3 cellular contexts compared by ENCODE assay signal in the genomic region with DNA sequence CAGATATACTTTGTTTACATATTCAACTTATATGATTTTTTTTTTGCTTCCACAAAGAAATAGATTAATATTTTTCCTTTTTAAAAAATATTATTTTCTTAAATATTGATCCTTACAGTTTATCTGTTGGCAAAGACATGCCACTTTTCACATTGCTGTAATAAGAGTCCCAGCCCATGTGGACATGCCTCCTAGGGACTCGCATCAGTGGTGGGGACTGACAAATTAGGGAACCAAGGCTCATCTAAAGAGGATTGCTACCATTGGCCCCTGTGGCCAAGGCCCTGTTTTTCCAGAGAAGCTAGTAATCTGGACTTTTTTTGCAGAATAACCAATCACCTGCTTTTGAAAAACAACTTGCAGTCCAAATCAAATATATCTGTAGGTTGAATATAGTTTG.
TF ChIP-seq lines count a peak whose summit lies in the region.

No MANE protein-coding gene starts in this region.

TF ChIP-seq in SK-N-SH, 30 proteins besides CTCF, POLR2A, EP300 and RAD21 (continues in another document):
- TF ChIP-seq, protein P1, sequence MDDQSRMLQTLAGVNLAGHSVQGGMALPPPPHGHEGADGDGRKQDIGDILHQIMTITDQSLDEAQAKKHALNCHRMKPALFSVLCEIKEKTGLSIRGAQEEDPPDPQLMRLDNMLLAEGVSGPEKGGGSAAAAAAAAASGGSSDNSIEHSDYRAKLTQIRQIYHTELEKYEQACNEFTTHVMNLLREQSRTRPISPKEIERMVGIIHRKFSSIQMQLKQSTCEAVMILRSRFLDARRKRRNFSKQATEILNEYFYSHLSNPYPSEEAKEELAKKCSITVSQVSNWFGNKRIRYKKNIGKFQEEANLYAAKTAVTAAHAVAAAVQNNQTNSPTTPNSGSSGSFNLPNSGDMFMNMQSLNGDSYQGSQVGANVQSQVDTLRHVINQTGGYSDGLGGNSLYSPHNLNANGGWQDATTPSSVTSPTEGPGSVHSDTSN (IDR thresholded peaks at IDR 0.05): no peak
- TF ChIP-seq SMC3 (IDR thresholded peaks at IDR 0.05; ENCODE audit: low read depth, low read length): no peak
- TF ChIP-seq, protein P2, sequence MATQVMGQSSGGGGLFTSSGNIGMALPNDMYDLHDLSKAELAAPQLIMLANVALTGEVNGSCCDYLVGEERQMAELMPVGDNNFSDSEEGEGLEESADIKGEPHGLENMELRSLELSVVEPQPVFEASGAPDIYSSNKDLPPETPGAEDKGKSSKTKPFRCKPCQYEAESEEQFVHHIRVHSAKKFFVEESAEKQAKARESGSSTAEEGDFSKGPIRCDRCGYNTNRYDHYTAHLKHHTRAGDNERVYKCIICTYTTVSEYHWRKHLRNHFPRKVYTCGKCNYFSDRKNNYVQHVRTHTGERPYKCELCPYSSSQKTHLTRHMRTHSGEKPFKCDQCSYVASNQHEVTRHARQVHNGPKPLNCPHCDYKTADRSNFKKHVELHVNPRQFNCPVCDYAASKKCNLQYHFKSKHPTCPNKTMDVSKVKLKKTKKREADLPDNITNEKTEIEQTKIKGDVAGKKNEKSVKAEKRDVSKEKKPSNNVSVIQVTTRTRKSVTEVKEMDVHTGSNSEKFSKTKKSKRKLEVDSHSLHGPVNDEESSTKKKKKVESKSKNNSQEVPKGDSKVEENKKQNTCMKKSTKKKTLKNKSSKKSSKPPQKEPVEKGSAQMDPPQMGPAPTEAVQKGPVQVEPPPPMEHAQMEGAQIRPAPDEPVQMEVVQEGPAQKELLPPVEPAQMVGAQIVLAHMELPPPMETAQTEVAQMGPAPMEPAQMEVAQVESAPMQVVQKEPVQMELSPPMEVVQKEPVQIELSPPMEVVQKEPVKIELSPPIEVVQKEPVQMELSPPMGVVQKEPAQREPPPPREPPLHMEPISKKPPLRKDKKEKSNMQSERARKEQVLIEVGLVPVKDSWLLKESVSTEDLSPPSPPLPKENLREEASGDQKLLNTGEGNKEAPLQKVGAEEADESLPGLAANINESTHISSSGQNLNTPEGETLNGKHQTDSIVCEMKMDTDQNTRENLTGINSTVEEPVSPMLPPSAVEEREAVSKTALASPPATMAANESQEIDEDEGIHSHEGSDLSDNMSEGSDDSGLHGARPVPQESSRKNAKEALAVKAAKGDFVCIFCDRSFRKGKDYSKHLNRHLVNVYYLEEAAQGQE (IDR thresholded peaks at IDR 0.05; ENCODE audit: low read depth, low read length): no peak
- TF ChIP-seq TEAD4 (IDR thresholded peaks at IDR 0.05; ENCODE audit: borderline replicate concordance, insufficient read depth): no peak
- TF ChIP-seq RXRA (IDR thresholded peaks at IDR 0.05; ENCODE audit: borderline replicate concordance, low read depth): no peak
- TF ChIP-seq MXI1 (IDR thresholded peaks at IDR 0.05; ENCODE audit: low read depth, low read length): no peak
- TF ChIP-seq, protein P3, sequence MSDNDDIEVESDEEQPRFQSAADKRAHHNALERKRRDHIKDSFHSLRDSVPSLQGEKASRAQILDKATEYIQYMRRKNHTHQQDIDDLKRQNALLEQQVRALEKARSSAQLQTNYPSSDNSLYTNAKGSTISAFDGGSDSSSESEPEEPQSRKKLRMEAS (IDR thresholded peaks at IDR 0.05; ENCODE audit: low read depth): no peak
- TF ChIP-seq NRF1 (IDR thresholded peaks at IDR 0.05; ENCODE audit: low read depth, low read length): no peak
- no peak for TF ChIP-seq GATA2 (CRISPR knock-in tag; IDR thresholded peaks at IDR 0.05)
- no peak for TF ChIP-seq NFIC (IDR thresholded peaks at IDR 0.05; ENCODE audit: borderline replicate concordance)
- TF ChIP-seq, protein P4, sequence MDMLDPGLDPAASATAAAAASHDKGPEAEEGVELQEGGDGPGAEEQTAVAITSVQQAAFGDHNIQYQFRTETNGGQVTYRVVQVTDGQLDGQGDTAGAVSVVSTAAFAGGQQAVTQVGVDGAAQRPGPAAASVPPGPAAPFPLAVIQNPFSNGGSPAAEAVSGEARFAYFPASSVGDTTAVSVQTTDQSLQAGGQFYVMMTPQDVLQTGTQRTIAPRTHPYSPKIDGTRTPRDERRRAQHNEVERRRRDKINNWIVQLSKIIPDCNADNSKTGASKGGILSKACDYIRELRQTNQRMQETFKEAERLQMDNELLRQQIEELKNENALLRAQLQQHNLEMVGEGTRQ (IDR thresholded peaks at IDR 0.05; ENCODE audit: borderline replicate concordance, low read depth, low read length): no peak
- no peak for TF ChIP-seq FOSL2 (IDR thresholded peaks at IDR 0.05; ENCODE audit: borderline replicate concordance, low read depth)
- no peak for TF ChIP-seq EZH2phosphoT487 (IDR thresholded peaks at IDR 0.05; ENCODE audit: borderline replicate concordance, low read depth)

TF ChIP-seq in SK-N-SH treated with all-trans-retinoic acid at 6 μM for 48 hours, 23 proteins besides CTCF, POLR2A, EP300 and RAD21 (continued from another document and continues in another):
- no peak for TF ChIP-seq ARNTL (CRISPR knock-in tag; IDR thresholded peaks at IDR 0.05; ENCODE audit: borderline replicate concordance, low read depth)
- TF ChIP-seq, protein P5, sequence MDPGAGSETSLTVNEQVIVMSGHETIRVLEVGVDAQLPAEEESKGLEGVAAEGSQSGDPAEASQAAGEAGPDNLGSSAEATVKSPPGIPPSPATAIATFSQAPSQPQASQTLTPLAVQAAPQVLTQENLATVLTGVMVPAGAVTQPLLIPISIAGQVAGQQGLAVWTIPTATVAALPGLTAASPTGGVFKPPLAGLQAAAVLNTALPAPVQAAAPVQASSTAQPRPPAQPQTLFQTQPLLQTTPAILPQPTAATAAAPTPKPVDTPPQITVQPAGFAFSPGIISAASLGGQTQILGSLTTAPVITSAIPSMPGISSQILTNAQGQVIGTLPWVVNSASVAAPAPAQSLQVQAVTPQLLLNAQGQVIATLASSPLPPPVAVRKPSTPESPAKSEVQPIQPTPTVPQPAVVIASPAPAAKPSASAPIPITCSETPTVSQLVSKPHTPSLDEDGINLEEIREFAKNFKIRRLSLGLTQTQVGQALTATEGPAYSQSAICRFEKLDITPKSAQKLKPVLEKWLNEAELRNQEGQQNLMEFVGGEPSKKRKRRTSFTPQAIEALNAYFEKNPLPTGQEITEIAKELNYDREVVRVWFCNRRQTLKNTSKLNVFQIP (CRISPR knock-in tag; IDR thresholded peaks at IDR 0.05; ENCODE audit: borderline replicate concordance, low read depth): no peak
- no peak for TF ChIP-seq RARB (CRISPR knock-in tag; IDR thresholded peaks at IDR 0.05)
- TF ChIP-seq ISL1 (CRISPR knock-in tag; IDR thresholded peaks at IDR 0.05): no peak
- TF ChIP-seq, protein P6, sequence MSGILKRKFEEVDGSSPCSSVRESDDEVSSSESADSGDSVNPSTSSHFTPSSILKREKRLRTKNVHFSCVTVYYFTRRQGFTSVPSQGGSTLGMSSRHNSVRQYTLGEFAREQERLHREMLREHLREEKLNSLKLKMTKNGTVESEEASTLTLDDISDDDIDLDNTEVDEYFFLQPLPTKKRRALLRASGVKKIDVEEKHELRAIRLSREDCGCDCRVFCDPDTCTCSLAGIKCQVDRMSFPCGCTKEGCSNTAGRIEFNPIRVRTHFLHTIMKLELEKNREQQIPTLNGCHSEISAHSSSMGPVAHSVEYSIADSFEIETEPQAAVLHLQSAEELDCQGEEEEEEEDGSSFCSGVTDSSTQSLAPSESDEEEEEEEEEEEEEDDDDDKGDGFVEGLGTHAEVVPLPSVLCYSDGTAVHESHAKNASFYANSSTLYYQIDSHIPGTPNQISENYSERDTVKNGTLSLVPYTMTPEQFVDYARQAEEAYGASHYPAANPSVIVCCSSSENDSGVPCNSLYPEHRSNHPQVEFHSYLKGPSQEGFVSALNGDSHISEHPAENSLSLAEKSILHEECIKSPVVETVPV (CRISPR knock-in tag; IDR thresholded peaks at IDR 0.05): no peak
- no peak for TF ChIP-seq CSDC2 (CRISPR knock-in tag; IDR thresholded peaks at IDR 0.05)
- TF ChIP-seq, protein P7, sequence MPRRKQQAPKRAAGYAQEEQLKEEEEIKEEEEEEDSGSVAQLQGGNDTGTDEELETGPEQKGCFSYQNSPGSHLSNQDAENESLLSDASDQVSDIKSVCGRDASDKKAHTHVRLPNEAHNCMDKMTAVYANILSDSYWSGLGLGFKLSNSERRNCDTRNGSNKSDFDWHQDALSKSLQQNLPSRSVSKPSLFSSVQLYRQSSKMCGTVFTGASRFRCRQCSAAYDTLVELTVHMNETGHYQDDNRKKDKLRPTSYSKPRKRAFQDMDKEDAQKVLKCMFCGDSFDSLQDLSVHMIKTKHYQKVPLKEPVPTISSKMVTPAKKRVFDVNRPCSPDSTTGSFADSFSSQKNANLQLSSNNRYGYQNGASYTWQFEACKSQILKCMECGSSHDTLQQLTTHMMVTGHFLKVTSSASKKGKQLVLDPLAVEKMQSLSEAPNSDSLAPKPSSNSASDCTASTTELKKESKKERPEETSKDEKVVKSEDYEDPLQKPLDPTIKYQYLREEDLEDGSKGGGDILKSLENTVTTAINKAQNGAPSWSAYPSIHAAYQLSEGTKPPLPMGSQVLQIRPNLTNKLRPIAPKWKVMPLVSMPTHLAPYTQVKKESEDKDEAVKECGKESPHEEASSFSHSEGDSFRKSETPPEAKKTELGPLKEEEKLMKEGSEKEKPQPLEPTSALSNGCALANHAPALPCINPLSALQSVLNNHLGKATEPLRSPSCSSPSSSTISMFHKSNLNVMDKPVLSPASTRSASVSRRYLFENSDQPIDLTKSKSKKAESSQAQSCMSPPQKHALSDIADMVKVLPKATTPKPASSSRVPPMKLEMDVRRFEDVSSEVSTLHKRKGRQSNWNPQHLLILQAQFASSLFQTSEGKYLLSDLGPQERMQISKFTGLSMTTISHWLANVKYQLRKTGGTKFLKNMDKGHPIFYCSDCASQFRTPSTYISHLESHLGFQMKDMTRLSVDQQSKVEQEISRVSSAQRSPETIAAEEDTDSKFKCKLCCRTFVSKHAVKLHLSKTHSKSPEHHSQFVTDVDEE (CRISPR knock-in tag; IDR thresholded peaks at IDR 0.05): no peak
- TF ChIP-seq PPARA (CRISPR knock-in tag; IDR thresholded peaks at IDR 0.05; ENCODE audit: borderline replicate concordance): no peak

TF ChIP-seq in endothelial cell of umbilical vein, 7 proteins besides CTCF, POLR2A, EP300 and RAD21 (continued from another document):
- TF ChIP-seq FOS (IDR thresholded peaks at IDR 0.05; ENCODE audit: borderline replicate concordance, insufficient read depth, low read length) (no peak), GATA2 (IDR thresholded peaks at IDR 0.05; ENCODE audit: insufficient read depth, insufficient read length, low read depth, low read length) (no peak), POLR2AphosphoS5 (IDR thresholded peaks at IDR 0.05; ENCODE audit: insufficient read depth, low read depth, low read length) (no peak)
